ENCODE assay signal across 9 cellular contexts in genomic region chr12:111428081-111428727, GRCh38. TPM values are rescaled to one million over a fixed set of nuclear protein-coding genes. Genes with fewer than 3 reads are reported as not detected.
DNase-seq lines count a peak whose midpoint lies in the region; ATAC-seq and TF ChIP-seq lines count a peak whose summit lies in the region.
"Had no signal": no experiment of that assay in that cellular context is flagged by ENCODE, and none has a peak within 500 bp of the region (broad histone marks: within the 10 kb centered on the region; RNA-seq: fewer than 3 reads in every experiment).

No MANE protein-coding gene starts in this region.

- BruUV-seq in A673 (replicated peaks; lab: Mats Ljungman, UMichigan) = no TSS peak

- H3K4me1 ChIP-seq in A673 (ENCODE audit: insufficient read depth, low read length, poor library complexity, severe bottlenecking) = peaks cover 59% of the 10 kb centered on the region
- peaks cover 15 to 33% of the 10 kb centered on the region in 2 donors for H3K4me1 ChIP-seq in ascending aorta
- peaks cover 19 to 61% of the 10 kb centered on the region in 2 donors for H3K4me1 ChIP-seq in muscle layer of duodenum (ENCODE audit: control insufficient read depth in 1 of 2, insufficient read depth in 2 of 2, low read length in 2 of 2)

- no peak for TF ChIP-seq CTCF in A673 (conservative IDR thresholded peaks at IDR 0.05; ENCODE audit: low read depth, low read length)
- TF ChIP-seq CTCF in GM12864 (IDR thresholded peaks at IDR 0.05; ENCODE audit: low read depth, low read length, missing control alignments) = no peak
- no peak for TF ChIP-seq CTCF in ascending aorta (IDR thresholded peaks at IDR 0.05)

- H3K4me3 ChIP-seq in A673 (ENCODE audit: low read depth, low read length, poor library complexity, severe bottlenecking) (no peak overlapping the region), GM12864 (ENCODE audit: low read depth, low read length) (peak overlapping the region; percentile 17), ascending aorta (no peak overlapping the region), muscle layer of duodenum (ENCODE audit: low read depth in 1 of 2, low read length in 2 of 2) (no peak overlapping the region)

- H3K27ac ChIP-seq in A673 (ENCODE audit: low read depth, low read length, poor library complexity, severe bottlenecking) = peak overlapping the region; percentile 59
- peak overlapping the region; percentile 33 to 60 for H3K27ac ChIP-seq in ascending aorta
- H3K27ac ChIP-seq in muscle layer of duodenum (ENCODE audit: low read length) = peak overlapping the region; percentile 4

- POLR2A ChIA-PET in A673 (lab: Charles Lee; ENCODE audit: low non-redundant PET) = no interaction called here

- H3K36me3 ChIP-seq in A673 (ENCODE audit: insufficient read depth, low read length, poor library complexity, severe bottlenecking) (peaks cover 19% of the 10 kb centered on the region), ascending aorta (no peaks in the 10 kb centered on the region), muscle layer of duodenum (ENCODE audit: control insufficient read depth in 1 of 2, insufficient read depth in 2 of 2, low read length in 2 of 2) (no peaks in the 10 kb centered on the region)

- intact Hi-C loops in A673 (cut with micrococcal nuclease; ENCODE audit: unreplicated experiment) = no loop called here
- intact Hi-C loops in ascending aorta (cut with DNase I) = no loop called here

- H3K9me3 ChIP-seq in A673 (ENCODE audit: low read depth, low read length, poor library complexity, severe bottlenecking) (no peaks in the 10 kb centered on the region), ascending aorta (no peaks in the 10 kb centered on the region), muscle layer of duodenum (ENCODE audit: control insufficient read depth in 1 of 2, low read length in 2 of 2) (no peaks in the 10 kb centered on the region)

- no peak for ATAC-seq in HG02885 (IDR thresholded peaks at IDR 0.05; ENCODE audit: poor library complexity, unreplicated experiment)

- H3K27me3 ChIP-seq in A673 (replicated peaks; ENCODE audit: insufficient read depth, low read depth, low read length, poor library complexity) (no peaks in the 10 kb centered on the region), ascending aorta (no peaks in the 10 kb centered on the region), muscle layer of duodenum (ENCODE audit: low read depth, low read length) (no peaks in the 10 kb centered on the region)

- DNase-seq in A673 (ENCODE audit: low spot score) (no peak), GM12864 (ENCODE audit: low read depth) (no peak), ascending aorta (ENCODE audit: low spot score in 2 of 2) (no peak), kidney glomerular epithelial cell (lab: John Stamatoyannopoulos, UW) (no peak), NCI-H2171 treated with DMSO at 0.1 percent for 48 hours (lab: John Stamatoyannopoulos, UW) (no peak), hypothalamus (lab: John Stamatoyannopoulos, UW) (no peak)
- DNase-seq: activated CD4-positive, alpha-beta T cell treated with anti-CD3 and anti-CD28 coated beads for 1 hour had no signal

- CTCF ChIA-PET in A673 (lab: Charles Lee) = no interaction called here

RNA-seq across cellular contexts. Expression of gene SH2B3, which starts 22.5 kb away (rescaled TPM):
- 109 and 133 TPM in 2 replicates for total RNA-seq in A673 (2021)
- 124 TPM for total RNA-seq in ascending aorta

RNA-seq across cellular contexts. Expression of gene PHETA1, which starts 59.3 kb away (rescaled TPM):
- 5.7 and 6.6 TPM in 2 replicates for total RNA-seq in A673 (2021)
- 12.9 TPM for total RNA-seq in ascending aorta

Comparison
In these comparisons a context has a peak if more than half of its experiments do, and no peak if none do; other contexts are left out.
1. H3K27ac ChIP-seq: peak in every context shown above with its lines; median percentile 59 in A673; 46 in ascending aorta; 4 in muscle layer of duodenum.